14 cellular contexts compared by ENCODE assay signal in genomic region chr2:171163261-171163660, GRCh38. TPM values are rescaled to one million over a fixed set of nuclear protein-coding genes. Genes with fewer than 3 reads are reported as not detected.
DNase-seq lines count a peak whose midpoint lies in the region; ATAC-seq and TF ChIP-seq lines count a peak whose summit lies in the region.
"Had no signal": no experiment of that assay in that cellular context is flagged by ENCODE, and none has a peak within 500 bp of the region (broad histone marks: within the 10 kb centered on the region; RNA-seq: fewer than 3 reads in every experiment).

No MANE protein-coding gene starts in this region.

- peak overlapping the region; percentile 86 for H3K27ac Mint-ChIP-seq in activated CD4-positive, alpha-beta T cell treated with anti-CD3 and anti-CD28 coated beads, Interleukin-2, amount 10 ng/mL, durations not matched to agents 24 days and 14 days
- H3K27ac Mint-ChIP-seq in activated T-helper 2 cell treated with anti-CD3 and anti-CD28 coated beads, Interferon-gamma antibody, Interleukin-2, Interleukin-4, amounts not matched to agents 10 μg/mL and 5 μg/mL and 100 μg/mL, durations not matched to agents 14 hours and 24 hours and 36 hours, result peak overlapping the region; percentile 80
- no peak overlapping the region for H3K27ac Mint-ChIP-seq in nephron progenitor cell

- peak; percentile 66 for DNase-seq in activated CD4-positive, alpha-beta T cell treated with anti-CD3 and anti-CD28 coated beads, Interleukin-2, amount 10 ng/mL, durations not matched to agents 24 days and 14 days
- no peak for DNase-seq in activated CD4-positive, alpha-beta T cell treated with anti-CD3 and anti-CD28 coated beads, Interleukin-2, amount 50 U/mL, for 4 hours
- peak; percentile 30 for DNase-seq in Jurkat, Clone E6-1 (ENCODE audit: low read depth, low spot score)
- no peak for DNase-seq in activated T-helper 2 cell treated with anti-CD3 and anti-CD28 coated beads, Interferon-gamma antibody, Interleukin-2, Interleukin-4, amounts not matched to agents 10 μg/mL and 5 μg/mL and 100 μg/mL, durations not matched to agents 14 hours and 24 hours and 36 hours (ENCODE audit: low spot score)
- DNase-seq in nephron progenitor cell (no peak), occipital lobe (lab: John Stamatoyannopoulos, UW) (no peak), NCI-H146 treated with DMSO at 0.1 percent for 48 hours (lab: John Stamatoyannopoulos, UW; ENCODE audit: unreplicated experiment) (no peak)
- DNase-seq: Caco-2, hypothalamus, left colon, NCI-H345, SK-N-SH, transverse colon had no signal

- no peaks in the 10 kb centered on the region for H3K9me3 Mint-ChIP-seq in activated CD4-positive, alpha-beta T cell treated with anti-CD3 and anti-CD28 coated beads, Interleukin-2, amount 10 ng/mL, durations not matched to agents 24 days and 14 days
- no peaks in the 10 kb centered on the region for H3K9me3 Mint-ChIP-seq in activated T-helper 2 cell treated with anti-CD3 and anti-CD28 coated beads, Interferon-gamma antibody, Interleukin-2, Interleukin-4, amounts not matched to agents 10 μg/mL and 5 μg/mL and 100 μg/mL, durations not matched to agents 14 hours and 24 hours and 36 hours
- H3K9me3 Mint-ChIP-seq in nephron progenitor cell, result no peaks in the 10 kb centered on the region

- peaks cover 33% of the 10 kb centered on the region for H3K4me1 Mint-ChIP-seq in activated CD4-positive, alpha-beta T cell treated with anti-CD3 and anti-CD28 coated beads, Interleukin-2, amount 10 ng/mL, durations not matched to agents 24 days and 14 days
- H3K4me1 Mint-ChIP-seq in activated T-helper 2 cell treated with anti-CD3 and anti-CD28 coated beads, Interferon-gamma antibody, Interleukin-2, Interleukin-4, amounts not matched to agents 10 μg/mL and 5 μg/mL and 100 μg/mL, durations not matched to agents 14 hours and 24 hours and 36 hours (ENCODE audit: low read depth), result peaks cover 37% of the 10 kb centered on the region
- peaks cover 14% of the 10 kb centered on the region for H3K4me1 Mint-ChIP-seq in nephron progenitor cell

- H3K36me3 Mint-ChIP-seq in activated CD4-positive, alpha-beta T cell treated with anti-CD3 and anti-CD28 coated beads, Interleukin-2, amount 10 ng/mL, durations not matched to agents 24 days and 14 days (ENCODE audit: low read depth), result peaks cover 2% of the 10 kb centered on the region
- no peaks in the 10 kb centered on the region for H3K36me3 Mint-ChIP-seq in activated T-helper 2 cell treated with anti-CD3 and anti-CD28 coated beads, Interferon-gamma antibody, Interleukin-2, Interleukin-4, amounts not matched to agents 10 μg/mL and 5 μg/mL and 100 μg/mL, durations not matched to agents 14 hours and 24 hours and 36 hours (ENCODE audit: low read depth)
- H3K36me3 Mint-ChIP-seq in nephron progenitor cell (ENCODE audit: low read depth), result no peaks in the 10 kb centered on the region

- H3K4me3 ChIP-seq in Jurkat, Clone E6-1 (ENCODE audit: low read length), result no peak overlapping the region
- H3K4me3 ChIP-seq: transverse colon had no signal

- intact Hi-C loops in activated CD4-positive, alpha-beta T cell treated with anti-CD3 and anti-CD28 coated beads, Interleukin-2, amount 10 ng/mL, durations not matched to agents 24 days and 14 days (cut with micrococcal nuclease), result loop anchor here (1.0 to 5.0 kb wide), 4 partner anchors 10 to 359 kb away; partner anchors contain the start of gene CYBRD1
- intact Hi-C loops in activated T-helper 2 cell treated with anti-CD3 and anti-CD28 coated beads, Interferon-gamma antibody, Interleukin-2, Interleukin-4, amounts not matched to agents 10 μg/mL and 5 μg/mL and 100 μg/mL, durations not matched to agents 14 hours and 24 hours and 36 hours (cut with micrococcal nuclease), result loop anchor here (2.0 to 5.0 kb wide), 3 partner anchors 48 to 84 kb away; no protein-coding TSS in a partner anchor

- peak overlapping the region; percentile 87 for H3K4me3 Mint-ChIP-seq in activated CD4-positive, alpha-beta T cell treated with anti-CD3 and anti-CD28 coated beads, Interleukin-2, amount 10 ng/mL, durations not matched to agents 24 days and 14 days
- H3K4me3 Mint-ChIP-seq in activated T-helper 2 cell treated with anti-CD3 and anti-CD28 coated beads, Interferon-gamma antibody, Interleukin-2, Interleukin-4, amounts not matched to agents 10 μg/mL and 5 μg/mL and 100 μg/mL, durations not matched to agents 14 hours and 24 hours and 36 hours (ENCODE audit: low read depth), result peak overlapping the region; percentile 57
- H3K4me3 Mint-ChIP-seq in nephron progenitor cell, result peak overlapping the region; percentile 33

- no peaks in the 10 kb centered on the region for H3K27me3 Mint-ChIP-seq in activated CD4-positive, alpha-beta T cell treated with anti-CD3 and anti-CD28 coated beads, Interleukin-2, amount 10 ng/mL, durations not matched to agents 24 days and 14 days
- H3K27me3 Mint-ChIP-seq in activated T-helper 2 cell treated with anti-CD3 and anti-CD28 coated beads, Interferon-gamma antibody, Interleukin-2, Interleukin-4, amounts not matched to agents 10 μg/mL and 5 μg/mL and 100 μg/mL, durations not matched to agents 14 hours and 24 hours and 36 hours (ENCODE audit: low read depth), result no peaks in the 10 kb centered on the region
- peaks cover 9% of the 10 kb centered on the region for H3K27me3 Mint-ChIP-seq in nephron progenitor cell (ENCODE audit: low read depth, poor library complexity)

- ATAC-seq in HG03025 (IDR thresholded peaks at IDR 0.05; ENCODE audit: low FRiP score, unreplicated experiment), result no peak
- ATAC-seq: left colon had no signal

- TF ChIP-seq CTCF in nephron progenitor cell (IDR thresholded peaks at IDR 0.05), result no peak

RNA-seq across cellular contexts. Expression of gene TLK1, which starts 2.6 kb away (rescaled TPM):
- total RNA-seq in activated CD4-positive, alpha-beta T cell treated with anti-CD3 and anti-CD28 coated beads, Interleukin-2, amount 10 ng/mL, durations not matched to agents 24 days and 14 days, result 91.8 and 94.9 TPM in 2 replicates
- 23.6 TPM for polyA plus RNA-seq in Jurkat, Clone E6-1 (2012; ENCODE audit: insufficient read depth, insufficient read length)
- 81.7 and 86.1 TPM in 2 replicates for total RNA-seq in activated T-helper 2 cell treated with anti-CD3 and anti-CD28 coated beads, Interferon-gamma antibody, Interleukin-2, Interleukin-4, amounts not matched to agents 10 μg/mL and 5 μg/mL and 100 μg/mL, durations not matched to agents 14 hours and 24 hours and 36 hours
- total RNA-seq in occipital lobe, result 30.1 TPM

Comparison
In these comparisons a context has a peak if more than half of its experiments do, and no peak if none do; other contexts are left out.
1. DNase-seq: peak in activated CD4-positive, alpha-beta T cell treated with anti-CD3 and anti-CD28 coated beads, Interleukin-2, amount 10 ng/mL, durations not matched to agents 24 days and 14 days (single experiment) and Jurkat, Clone E6-1 (single experiment); none in activated CD4-positive, alpha-beta T cell treated with anti-CD3 and anti-CD28 coated beads, Interleukin-2, amount 50 U/mL, for 4 hours (0 of 2), activated T-helper 2 cell treated with anti-CD3 and anti-CD28 coated beads, Interferon-gamma antibody, Interleukin-2, Interleukin-4, amounts not matched to agents 10 μg/mL and 5 μg/mL and 100 μg/mL, durations not matched to agents 14 hours and 24 hours and 36 hours (single experiment), nephron progenitor cell (single experiment), occipital lobe (single experiment) and NCI-H146 treated with DMSO at 0.1 percent for 48 hours (single experiment).
2. H3K4me3 Mint-ChIP-seq: peak in every context shown above with its lines; median percentile 87 in activated CD4-positive, alpha-beta T cell treated with anti-CD3 and anti-CD28 coated beads, Interleukin-2, amount 10 ng/mL, durations not matched to agents 24 days and 14 days; 57 in activated T-helper 2 cell treated with anti-CD3 and anti-CD28 coated beads, Interferon-gamma antibody, Interleukin-2, Interleukin-4, amounts not matched to agents 10 μg/mL and 5 μg/mL and 100 μg/mL, durations not matched to agents 14 hours and 24 hours and 36 hours; 33 in nephron progenitor cell.